In the genomic region with DNA sequence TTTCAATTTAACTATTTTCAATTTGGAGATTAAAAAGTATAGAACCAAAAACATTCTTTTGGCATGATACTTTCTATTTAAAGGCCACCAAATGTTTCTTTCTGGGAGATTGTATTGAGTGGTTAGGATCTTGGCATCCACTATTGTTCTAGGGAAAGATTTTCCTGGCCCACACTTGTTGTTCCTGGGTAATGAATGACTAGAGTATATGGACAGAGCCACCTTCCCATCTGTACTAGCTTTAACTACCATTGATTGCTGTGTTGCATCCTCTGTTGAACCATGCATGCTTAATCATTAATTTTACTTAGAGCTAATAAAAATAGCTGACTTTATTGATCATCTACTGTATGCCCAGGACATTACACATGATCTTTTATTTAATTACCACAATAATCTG, we compare ENCODE assay signal across 14 cellular contexts.
"Had no signal": no experiment of that assay in that cellular context is flagged by ENCODE, and none has a peak within 500 bp of the region (broad histone marks: within the 10 kb centered on the region; RNA-seq: fewer than 3 reads in every experiment).

No MANE protein-coding gene starts in this region.

- DNase-seq: activated CD4-positive, alpha-beta T cell treated with anti-CD3 and anti-CD28 coated beads, Interleukin-2, amount 10 ng/mL, durations not matched to agents 24 days and 14 days; activated CD8-positive, alpha-beta T cell treated with anti-CD3 and anti-CD28 coated beads for 36 hours; activated naive CD4-positive, alpha-beta T cell treated with Interleukin-2 at 50 U/mL for 16 hours; activated T-cell treated with anti-CD3 and anti-CD28 coated beads, Interleukin-2, amount 50 U/mL, for 24 hours; brain microvascular endothelial cell; central memory CD4-positive, alpha-beta T cell; endodermal cell; heart right ventricle; naive B cell; right cardiac atrium; stimulated activated CD4-positive, alpha-beta T cell treated with anti-CD3 and anti-CD28 coated beads, Interleukin-4, amount 100 ng/mL, for 24 hours; testis had no signal

- H3K9me3 ChIP-seq: testis had no signal

- ATAC-seq: activated CD8-positive, alpha-beta T cell treated with anti-CD3 and anti-CD28 coated beads for 36 hours; heart right ventricle; right cardiac atrium; stimulated activated effector memory CD8-positive, alpha-beta T cell treated with anti-CD3 and anti-CD28 coated beads, Interleukin-12 subunit alpha, Interleukin-12 subunit beta, amount 100 ng/mL, for 72 hours had no signal

- H3K4me1 ChIP-seq: heart right ventricle, testis had no signal

- H3K4me3 ChIP-seq: heart right ventricle, testis had no signal

- H3K36me3 ChIP-seq: brain microvascular endothelial cell, heart right ventricle had no signal

- H3K27me3 ChIP-seq: brain microvascular endothelial cell, heart right ventricle, testis had no signal

- H3K27ac ChIP-seq: brain microvascular endothelial cell, epithelial cell of prostate, heart right ventricle, testis had no signal
